Comparison of ENCODE assay signal across 8 cellular contexts in the genomic region with DNA sequence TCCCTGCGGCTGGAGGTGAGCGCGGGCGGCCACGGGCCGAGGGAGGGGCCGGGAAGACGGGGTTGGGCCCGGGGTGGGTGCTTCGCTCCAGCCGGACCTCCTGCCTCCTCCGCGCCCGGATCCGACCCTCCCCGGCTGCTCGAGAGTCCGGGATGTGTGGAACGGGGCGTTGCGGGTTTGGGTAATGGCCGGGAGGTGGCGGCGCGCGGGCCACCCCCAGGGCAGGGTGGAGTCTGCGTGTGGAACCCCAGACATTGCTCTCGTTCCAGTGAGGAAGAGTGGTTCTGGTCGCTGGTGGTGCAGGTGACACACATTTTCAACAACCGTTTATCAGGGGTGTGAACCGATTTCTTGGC. TPM values are rescaled to one million over a fixed set of nuclear protein-coding genes. Genes with fewer than 3 reads are reported as not detected.
A peak's percentile ranks its signal among the peaks of the same experiment; 100 is the strongest.
DNase-seq lines count a peak whose midpoint lies in the region; ATAC-seq and TF ChIP-seq lines count a peak whose summit lies in the region.

No MANE protein-coding gene starts in this region.

- ATAC-seq in GM23338 (peak; percentile 69), gastroesophageal sphincter (peak; percentile 52)

- TF ChIP-seq POLR2A in gastroesophageal sphincter (IDR thresholded peaks at IDR 0.05), result no peak

- 0% methylated on average over 1 of the region's 31 CpGs; no CpG with 5 or more reads in 1 of the 2 donors for WGBS in gastroesophageal sphincter (ENCODE audit: low coverage in 1 of 2), 2 donors

- 0 out of 2 replicates have a peak, but pooled peaks cover under 1% of the 10 kb centered on the region for H3K36me3 ChIP-seq in GM23338 (ENCODE audit: insufficient read depth)
- peaks cover 16% of the 10 kb centered on the region for H3K36me3 ChIP-seq in KOPT-K1 (ENCODE audit: insufficient read depth, low read length)
- no peaks in the 10 kb centered on the region for H3K36me3 ChIP-seq in gastroesophageal sphincter

- H3K4me3 ChIP-seq in GM23338 (peak overlapping the region; percentile 91), gastroesophageal sphincter (peak overlapping the region; percentile 75 to 87)

- peaks cover 1% of the 10 kb centered on the region for H3K27me3 Mint-ChIP-seq in GM23338 (ENCODE audit: insufficient read depth, low read depth, poor library complexity)

- H3K4me3 Mint-ChIP-seq in GM23338, result peak overlapping the region; percentile 92

- H3K4me1 Mint-ChIP-seq in GM23338, result peaks cover 17% of the 10 kb centered on the region; the same call in 2 of the 3 replicates

- H3K27ac Mint-ChIP-seq in GM23338, result peak overlapping the region; percentile 92

- H3K9me3 ChIP-seq in KOPT-K1 (ENCODE audit: insufficient read depth, low read length, poor library complexity, severe bottlenecking) (no peaks in the 10 kb centered on the region), gastroesophageal sphincter (no peaks in the 10 kb centered on the region)

- H3K4me1 ChIP-seq in GM23338 (ENCODE audit: insufficient read depth) (peaks cover 17% of the 10 kb centered on the region), gastroesophageal sphincter (peaks cover 7 to 56% (median 20%) of the 10 kb centered on the region in 3 donors)

- peaks cover 2% of the 10 kb centered on the region; the same call in 1 of the 3 replicates for H3K36me3 Mint-ChIP-seq in GM23338 (ENCODE audit: low read depth)

- H3K27ac ChIP-seq in GM23338 (ENCODE audit: low read depth) (peak overlapping the region; percentile 89), KOPT-K1 (ENCODE audit: low read depth, low read length, poor library complexity, severe bottlenecking) (peak overlapping the region; percentile 79), gastroesophageal sphincter (peak overlapping the region; percentile 96 to 99 (median 97))

- H3K9me3 Mint-ChIP-seq in GM23338, result no peaks in the 10 kb centered on the region

- peak; percentile 71 for DNase-seq in NK-92 treated with Interleukin-12 subunit alpha and Interleukin-12 subunit beta, amount 100 ng/mL, for 24 hours (lab: John Stamatoyannopoulos, UW)
- DNase-seq in NK-92 (lab: John Stamatoyannopoulos, UW; ENCODE audit: unreplicated experiment), result no peak
- DNase-seq in GM23338 (ENCODE audit: low spot score), result peak; percentile 66
- DNase-seq in activated CD8-positive, alpha-beta memory T cell treated with anti-CD3 and anti-CD28 coated beads, Interleukin-2, amount 50 U/mL, for 24 hours (ENCODE audit: extremely low read depth), result peak; percentile 17
- peak; percentile 24 for DNase-seq in pons (ENCODE audit: low spot score)
- no peak for DNase-seq in D341Med (ENCODE audit: low spot score)

- H4K20me1 ChIP-seq in GM23338 (replicated peaks; ENCODE audit: insufficient read depth), result peaks cover 29% of the 10 kb centered on the region

- H2AFZ ChIP-seq in GM23338, result no peak overlapping the region

- no peaks in the 10 kb centered on the region for H3K27me3 ChIP-seq in GM23338 (ENCODE audit: insufficient read depth)
- H3K27me3 ChIP-seq in gastroesophageal sphincter, result no peaks in the 10 kb centered on the region

- TF ChIP-seq CTCF in GM23338 (conservative IDR thresholded peaks at IDR 0.05; ENCODE audit: low read depth in 2 of 2) (peak in 1 of 2 experiments; percentile 27; a peak in 2 of 4 replicates), gastroesophageal sphincter (IDR thresholded peaks at IDR 0.05) (peak in 1 of 4 experiments; percentile 51)

- no peaks in the 10 kb centered on the region for H3K9me2 ChIP-seq in GM23338 (ENCODE audit: insufficient read depth)

- peak overlapping the region; percentile 82 for H3K4me2 ChIP-seq in GM23338

- TF ChIP-seq EP300 in gastroesophageal sphincter (IDR thresholded peaks at IDR 0.05), result no peak

- H3K79me2 ChIP-seq in GM23338 (replicated peaks; ENCODE audit: insufficient read depth), result peaks cover 50% of the 10 kb centered on the region

- no peaks in the 10 kb centered on the region for H3F3A ChIP-seq in GM23338 (replicated peaks; ENCODE audit: low read depth)

TF ChIP-seq in GM23338, 12 proteins besides CTCF, POLR2A, EP300 and RAD21:
- TF ChIP-seq NANOG (IDR thresholded peaks at IDR 0.05; ENCODE audit: borderline replicate concordance), result no peak
- no peak for TF ChIP-seq STAT1 (IDR thresholded peaks at IDR 0.05; ENCODE audit: unreplicated experiment)
- TF ChIP-seq CREB1 (CRISPR knock-in tag; IDR thresholded peaks at IDR 0.05; ENCODE audit: low read depth), result no peak
- TF ChIP-seq POLR2AphosphoS5 (IDR thresholded peaks at IDR 0.05; ENCODE audit: low read depth), result no peak
- no peak for TF ChIP-seq EZH2 (IDR thresholded peaks at IDR 0.05; ENCODE audit: low read depth, unreplicated experiment)
- TF ChIP-seq ZNF331 (CRISPR knock-in tag; IDR thresholded peaks at IDR 0.05; ENCODE audit: low read depth), result no peak

RNA-seq across cellular contexts. Expression of gene ARHGEF7, which starts 38.8 kb away (rescaled TPM):
- 51.0 and 58.9 TPM in 2 replicates for total RNA-seq in GM23338 (2014; rRNA removed; shearing (Covaris generic))
- 22.4 and 23.6 TPM in 2 replicates for polyA plus RNA-seq in GM23338 (2016; fragmentation: Nextera tagmentation; extraction: Ambion mirVana)
- total RNA-seq in gastroesophageal sphincter, result 10 to 100 TPM; 23.3 to 78.6 (median 47.2) TPM

Comparison
In these comparisons a context has a peak if more than half of its experiments do, and no peak if none do; other contexts are left out.
1. DNase-seq: peak in NK-92 treated with Interleukin-12 subunit alpha and Interleukin-12 subunit beta, amount 100 ng/mL, for 24 hours (single experiment), GM23338 (single experiment), activated CD8-positive, alpha-beta memory T cell treated with anti-CD3 and anti-CD28 coated beads, Interleukin-2, amount 50 U/mL, for 24 hours (single experiment) and pons (single experiment); none in NK-92 (single experiment) and D341Med (single experiment).
2. Peak in every context shown above with its lines, with median percentiles within 50 percentile points of each other: H3K27ac ChIP-seq.